In the genomic region with DNA sequence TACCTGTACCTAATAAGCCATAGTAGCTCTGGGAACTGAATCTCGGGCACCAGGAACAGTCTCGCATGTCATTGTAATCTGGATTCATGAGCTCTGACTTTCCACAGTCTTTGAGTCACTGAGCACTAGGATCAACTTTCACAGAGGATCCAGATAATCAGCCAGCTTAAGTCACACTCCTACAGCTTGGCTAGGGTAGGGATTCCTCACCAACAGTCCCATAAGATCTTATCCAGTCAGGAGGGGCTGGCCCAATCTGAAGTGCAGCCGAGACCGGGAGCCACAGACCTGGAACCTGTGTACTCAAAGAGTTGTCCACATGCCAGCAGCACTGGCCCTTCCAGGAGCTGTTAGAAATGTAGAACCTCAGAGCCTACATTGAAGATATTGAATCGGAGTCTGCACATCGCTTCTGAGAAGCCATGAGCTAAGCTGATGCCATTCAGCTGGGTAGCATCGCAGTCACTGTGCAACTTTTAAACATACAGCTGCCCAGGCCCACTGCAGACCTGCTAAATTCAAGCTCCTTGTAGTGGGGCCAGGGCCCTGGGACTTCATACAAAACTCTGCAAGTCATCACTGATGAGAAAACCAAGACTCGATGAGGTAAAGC, we compare ENCODE assay signal across 14 cellular contexts.
DNase-seq lines count a peak whose midpoint lies in the region; ATAC-seq, FAIRE-seq and TF ChIP-seq lines count a peak whose summit lies in the region.
"Had no signal": no experiment of that assay in that cellular context is flagged by ENCODE, and none has a peak within 500 bp of the region (broad histone marks: within the 10 kb centered on the region; RNA-seq: fewer than 3 reads in every experiment).

No MANE protein-coding gene starts in this region.

- 0 out of 2 replicates have a peak overlapping the region, but pooled peaks have one; percentile 85 for H2AFZ ChIP-seq in H1 (ENCODE audit: low read length)
- H2AFZ ChIP-seq: parathyroid adenoma had no signal

- H3K79me1 ChIP-seq in H1 (ENCODE audit: low read depth, low read length), result no peaks in the 10 kb centered on the region

- no peak overlapping the region for H2BK5ac ChIP-seq in H1 (ENCODE audit: low read depth, low read length)

- H4K20me1 ChIP-seq in H1 (replicated peaks in 1 of 2; ENCODE audit: control insufficient read depth in 1 of 2, insufficient read depth in 2 of 2, low read length in 2 of 2), result peaks cover 0 to 2% of the 10 kb centered on the region in 2 experiments

- CTCF ChIA-PET in Panc1 (lab: Charles Lee) (no interaction called here), H1 (lab: Charles Lee; ENCODE audit: partially characterized antibody) (interaction anchor here (0.7 to 2.9 kb wide), 5 partner anchors 9 to 84 kb away, joined by 3 to 8 read pairs (median 5); no protein-coding TSS in a partner anchor)
- CTCF ChIA-PET in CD4-positive, alpha-beta memory T cell (lab: Charles Lee; ENCODE audit: partially characterized antibody), result no interaction called here

- H3K18ac ChIP-seq in H1 (ENCODE audit: extremely low read depth, low read length), result no peak overlapping the region

- H2BK120ac ChIP-seq in H1 (replicated peaks; ENCODE audit: low read depth, low read length), result no peak overlapping the region

- peak; percentile 27 for DNase-seq in AG20443 (ENCODE audit: low spot score)
- no peak for DNase-seq in Panc1 (ENCODE audit: low read depth, low spot score)
- DNase-seq in H1 (ENCODE audit: low read depth in 1 of 2, low spot score in 2 of 2), result no peak
- no peak for DNase-seq in nephron progenitor cell
- no peak for DNase-seq in CD4-positive, alpha-beta memory T cell
- no peak for DNase-seq in T-helper 2 cell treated with Interferon-gamma antibody and Interleukin-4, amounts not matched to agents 5 μg/mL and 100 μg/mL, for 36 hours (ENCODE audit: low spot score)
- DNase-seq: activated CD4-positive, alpha-beta T cell treated with anti-CD3 and anti-CD28 coated beads for 36 hours; DMS 273 treated with DMSO at 0.1 percent for 48 hours; lower lobe of right lung; T-cell; upper lobe of left lung had no signal

- no peak overlapping the region; the same call in 1 of the 2 replicates for H2BK12ac ChIP-seq in H1 (ENCODE audit: low read depth, low read length)

- no peak overlapping the region for H4K91ac ChIP-seq in H1 (replicated peaks; ENCODE audit: insufficient read length, low read length)

- H3K4me1 ChIP-seq in Panc1 (ENCODE audit: control insufficient read depth, insufficient read depth, low read length) (peaks cover 26% of the 10 kb centered on the region), H1 (replicated peaks in 1 of 4; ENCODE audit: control insufficient read depth in 3 of 4, insufficient read depth in 4 of 4, low read length in 3 of 4) (peaks cover 0 to 11% (median 5%) of the 10 kb centered on the region in 4 experiments; a peak in 4 of 7 replicates), gastroesophageal sphincter (peaks cover 0 to 10% (median 0%) of the 10 kb centered on the region in 3 donors)
- no peaks in the 10 kb centered on the region for H3K4me1 ChIP-seq in CD4-positive, alpha-beta memory T cell (ENCODE audit: insufficient read depth, low read length)
- H3K4me1 ChIP-seq: lower lobe of right lung, parathyroid adenoma had no signal

- no peaks in the 10 kb centered on the region for H3K27me3 ChIP-seq in Panc1 (ENCODE audit: control insufficient read depth, insufficient read depth, low read length)
- no peaks in the 10 kb centered on the region for H3K27me3 ChIP-seq in H1 (replicated peaks in 1 of 4; ENCODE audit: control insufficient read depth in 3 of 4, extremely low read depth in 1 of 4, insufficient read depth in 3 of 4, low read length in 3 of 4)
- H3K27me3 ChIP-seq in CD4-positive, alpha-beta memory T cell (ENCODE audit: insufficient read depth, low read length), result no peaks in the 10 kb centered on the region
- H3K27me3 ChIP-seq in gastroesophageal sphincter, result peaks cover 12% of the 10 kb centered on the region
- H3K27me3 ChIP-seq: upper lobe of left lung had no signal

- H3K4me3 ChIP-seq in Panc1 (ENCODE audit: low read depth in 2 of 2, low read length in 2 of 2) (no peak overlapping the region), H1 (ENCODE audit: extremely low read depth in 1 of 4, insufficient read depth in 2 of 4, low read depth in 3 of 4, low read length in 4 of 4) (no peak overlapping the region), gastroesophageal sphincter (no peak overlapping the region)
- no peak overlapping the region for H3K4me3 ChIP-seq in CD4-positive, alpha-beta memory T cell (ENCODE audit: low read length in 2 of 2)
- H3K4me3 ChIP-seq: lower lobe of right lung, upper lobe of left lung had no signal

- POLR2A ChIA-PET in Panc1 (lab: Charles Lee) (no interaction called here), H1 (lab: Charles Lee; ENCODE audit: partially characterized antibody) (no interaction called here)
- POLR2A ChIA-PET in CD4-positive, alpha-beta memory T cell (lab: Charles Lee; ENCODE audit: partially characterized antibody), result no interaction called here

- no peaks in the 10 kb centered on the region for H3K36me3 ChIP-seq in Panc1 (ENCODE audit: control insufficient read depth, insufficient read depth, low read length)
- H3K36me3 ChIP-seq in H1 (ENCODE audit: control insufficient read depth in 2 of 4, insufficient read depth in 4 of 4, low read length in 3 of 4), result no peaks in the 10 kb centered on the region
- no peaks in the 10 kb centered on the region for H3K36me3 ChIP-seq in CD4-positive, alpha-beta memory T cell (ENCODE audit: insufficient read depth, low read length)
- no peaks in the 10 kb centered on the region for H3K36me3 ChIP-seq in gastroesophageal sphincter
- H3K36me3 ChIP-seq: lower lobe of right lung, upper lobe of left lung had no signal

- H3K56ac ChIP-seq in H1 (replicated peaks; ENCODE audit: insufficient read length, low read depth, low read length), result no peak overlapping the region

- H3K4me2 ChIP-seq in H1 (ENCODE audit: insufficient read depth in 1 of 2, low read depth in 2 of 2, low read length in 2 of 2), result no peak overlapping the region

- no peak for TF ChIP-seq RAD21 in H1 (IDR thresholded peaks at IDR 0.05 in 1 of 2, conservative IDR thresholded peaks at IDR 0.05 in 1 of 2; ENCODE audit: low read depth in 2 of 2, low read length in 2 of 2)

- intact Hi-C loops in Panc1 (cut with micrococcal nuclease; ENCODE audit: unreplicated experiment), result no loop called here
- intact Hi-C loops in CD4-positive, alpha-beta memory T cell (cut with micrococcal nuclease), result no loop called here

- no peak for TF ChIP-seq POLR2A in H1 (IDR thresholded peaks at IDR 0.05; ENCODE audit: control extremely low read depth in 1 of 2, low read depth in 2 of 2, low read length in 2 of 2)
- TF ChIP-seq POLR2A in gastroesophageal sphincter (IDR thresholded peaks at IDR 0.05), result no peak

- peaks cover 17% of the 10 kb centered on the region for H3K27me3 Mint-ChIP-seq in nephron progenitor cell (ENCODE audit: low read depth, poor library complexity)
- H3K27me3 Mint-ChIP-seq in CD4-positive, alpha-beta memory T cell, result peaks cover 11 to 16% of the 10 kb centered on the region in 2 donors
- H3K27me3 Mint-ChIP-seq in T-helper 2 cell treated with Interferon-gamma antibody and Interleukin-4, amounts not matched to agents 5 μg/mL and 100 μg/mL, for 36 hours (ENCODE audit: low read depth), result peaks cover 2% of the 10 kb centered on the region

- no peak for TF ChIP-seq EP300 in H1 (IDR thresholded peaks at IDR 0.05; ENCODE audit: borderline replicate concordance in 1 of 2, low read depth in 2 of 2, low read length in 2 of 2)
- TF ChIP-seq EP300 in gastroesophageal sphincter (IDR thresholded peaks at IDR 0.05), result no peak

- H2BK15ac ChIP-seq in H1 (ENCODE audit: low read length), result no peak overlapping the region

- peaks cover 71% of the 10 kb centered on the region for H3K4me1 Mint-ChIP-seq in nephron progenitor cell
- no peaks in the 10 kb centered on the region for H3K4me1 Mint-ChIP-seq in CD4-positive, alpha-beta memory T cell
- H3K4me1 Mint-ChIP-seq in T-helper 2 cell treated with Interferon-gamma antibody and Interleukin-4, amounts not matched to agents 5 μg/mL and 100 μg/mL, for 36 hours (ENCODE audit: low read depth), result no peaks in the 10 kb centered on the region
- H3K4me1 Mint-ChIP-seq: activated CD4-positive, alpha-beta T cell treated with anti-CD3 and anti-CD28 coated beads for 36 hours; T-cell had no signal

- no peak for FAIRE-seq in H1 (lab: Jason Lieb, UNC)

- no peaks in the 10 kb centered on the region for H3K36me3 Mint-ChIP-seq in nephron progenitor cell (ENCODE audit: low read depth)
- H3K36me3 Mint-ChIP-seq in CD4-positive, alpha-beta memory T cell, result no peaks in the 10 kb centered on the region
- no peaks in the 10 kb centered on the region for H3K36me3 Mint-ChIP-seq in T-helper 2 cell treated with Interferon-gamma antibody and Interleukin-4, amounts not matched to agents 5 μg/mL and 100 μg/mL, for 36 hours (ENCODE audit: low read depth)
- H3K36me3 Mint-ChIP-seq: T-cell had no signal

- H3K9me3 ChIP-seq in Panc1 (ENCODE audit: control insufficient read depth, insufficient read depth, low read depth, low read length), result no peaks in the 10 kb centered on the region
- H3K9me3 ChIP-seq in H1 (ENCODE audit: insufficient read depth in 2 of 2, low read depth in 1 of 2, low read length in 1 of 2), result no peaks in the 10 kb centered on the region
- no peaks in the 10 kb centered on the region for H3K9me3 ChIP-seq in CD4-positive, alpha-beta memory T cell (ENCODE audit: control insufficient read depth in 1 of 2, low read length in 2 of 2)
- H3K9me3 ChIP-seq in gastroesophageal sphincter, result no peaks in the 10 kb centered on the region
- H3K9me3 ChIP-seq: lower lobe of right lung, upper lobe of left lung had no signal

- no TSS peak for BruUV-seq in Panc1 (replicated peaks; lab: Mats Ljungman, UMichigan)

- no peak overlapping the region for H4K8ac ChIP-seq in H1 (ENCODE audit: extremely low read depth, insufficient read depth, low read length)

- ATAC-seq in Panc1 (peak; percentile 55), HG02610 (IDR thresholded peaks at IDR 0.05; ENCODE audit: unreplicated experiment) (no peak), gastroesophageal sphincter (no peak)
- ATAC-seq: activated CD4-positive, alpha-beta T cell treated with anti-CD3 and anti-CD28 coated beads for 36 hours; lower lobe of right lung; T-cell had no signal

- H3K14ac ChIP-seq in H1 (ENCODE audit: insufficient read length), result no peak overlapping the region

- H3K27ac ChIP-seq in Panc1 (ENCODE audit: low read length) (peak overlapping the region; percentile 84), H1 (ENCODE audit: low read depth, low read length) (no peak overlapping the region), gastroesophageal sphincter (no peak overlapping the region)
- no peak overlapping the region for H3K27ac ChIP-seq in CD4-positive, alpha-beta memory T cell (ENCODE audit: low read depth, low read length)
- H3K27ac ChIP-seq: lower lobe of right lung, parathyroid adenoma, upper lobe of left lung had no signal

- no peak overlapping the region for H4K5ac ChIP-seq in H1 (ENCODE audit: insufficient read length, low read depth, low read length)

- in situ Hi-C loops in Panc1 (cut with HindIII; ENCODE audit: low pct_unique_long_range_greater_than_20kb, low sequenced_read_pairs), result no loop called here

- H3K4ac ChIP-seq in H1 (replicated peaks; ENCODE audit: insufficient read length, low read depth, low read length), result no peak overlapping the region

- TF ChIP-seq CTCF in Panc1 (IDR thresholded peaks at IDR 0.05) (no peak), H1 (IDR thresholded peaks at IDR 0.05; ENCODE audit: control extremely low read depth in 1 of 3, insufficient read depth in 1 of 3, low read depth in 1 of 3, low read length in 3 of 3) (no peak), nephron progenitor cell (IDR thresholded peaks at IDR 0.05) (no peak), gastroesophageal sphincter (IDR thresholded peaks at IDR 0.05) (no peak)

- no peaks in the 10 kb centered on the region; the same call in 1 of the 2 replicates for H3K23me2 ChIP-seq in H1 (ENCODE audit: low read depth, low read length)

- H3K9me3 Mint-ChIP-seq in nephron progenitor cell, result no peaks in the 10 kb centered on the region
- H3K9me3 Mint-ChIP-seq in CD4-positive, alpha-beta memory T cell, result no peaks in the 10 kb centered on the region
- H3K9me3 Mint-ChIP-seq in T-helper 2 cell treated with Interferon-gamma antibody and Interleukin-4, amounts not matched to agents 5 μg/mL and 100 μg/mL, for 36 hours, result no peaks in the 10 kb centered on the region
- H3K9me3 Mint-ChIP-seq: T-cell had no signal

- H2AK5ac ChIP-seq in H1 (ENCODE audit: low read depth, low read length), result no peak overlapping the region

- H3K9ac ChIP-seq in H1 (replicated peaks in 1 of 4; ENCODE audit: extremely low read depth in 1 of 4, low read depth in 3 of 4, low read length in 3 of 4), result no peak overlapping the region
- H3K9ac ChIP-seq: parathyroid adenoma had no signal

- WGBS in H1 (ENCODE audit: extremely low coverage in 1 of 2, insufficient coverage in 1 of 2, insufficient read length in 1 of 2, insufficient replicate concordance in 2 of 2, low coverage in 1 of 2, low lambda C conversion rate in 2 of 2, missing lambda C conversion rate in 1 of 2), 2 experiments, result 92% methylated on average over 7 of the region's 8 CpGs; no CpG with 5 or more reads in 1 of the 2 experiments
- WGBS in gastroesophageal sphincter (ENCODE audit: low coverage in 1 of 2), 2 donors, result 36 to 74% methylated on average over 2 of the region's 8 CpGs

- no peak overlapping the region for H3K23ac ChIP-seq in H1 (ENCODE audit: insufficient read length)

- H3K79me2 ChIP-seq in H1 (ENCODE audit: control insufficient read depth in 1 of 2, insufficient read depth in 2 of 2, low read length in 2 of 2), result no peaks in the 10 kb centered on the region
- H3K79me2 ChIP-seq: parathyroid adenoma had no signal

- peak overlapping the region; percentile 55 for H3K27ac Mint-ChIP-seq in nephron progenitor cell
- H3K27ac Mint-ChIP-seq in CD4-positive, alpha-beta memory T cell, result no peak overlapping the region
- no peak overlapping the region for H3K27ac Mint-ChIP-seq in T-helper 2 cell treated with Interferon-gamma antibody and Interleukin-4, amounts not matched to agents 5 μg/mL and 100 μg/mL, for 36 hours
- H3K27ac Mint-ChIP-seq: activated CD4-positive, alpha-beta T cell treated with anti-CD3 and anti-CD28 coated beads for 36 hours; T-cell had no signal

- peak overlapping the region; percentile 94; the same call in 1 of the 2 replicates for H2BK20ac ChIP-seq in H1 (ENCODE audit: low read length)

- H3K4me3 Mint-ChIP-seq in nephron progenitor cell, result peak overlapping the region; percentile 33
- H3K4me3 Mint-ChIP-seq in CD4-positive, alpha-beta memory T cell, result no peak overlapping the region
- H3K4me3 Mint-ChIP-seq in T-helper 2 cell treated with Interferon-gamma antibody and Interleukin-4, amounts not matched to agents 5 μg/mL and 100 μg/mL, for 36 hours, result no peak overlapping the region
- H3K4me3 Mint-ChIP-seq: activated CD4-positive, alpha-beta T cell treated with anti-CD3 and anti-CD28 coated beads for 36 hours; T-cell had no signal
